7 cellular contexts compared by ENCODE assay signal in genomic region chr10:97759157-97759980, GRCh38. TPM values are rescaled to one million over a fixed set of nuclear protein-coding genes. Genes with fewer than 3 reads are reported as not detected.
DNase-seq lines count a peak whose midpoint lies in the region; ATAC-seq and TF ChIP-seq lines count a peak whose summit lies in the region.

No MANE protein-coding gene starts in this region.

- no peaks in the 10 kb centered on the region for H3K9me3 ChIP-seq in gastrocnemius medialis

- H3K27ac ChIP-seq in gastrocnemius medialis: no peak overlapping the region

- TF ChIP-seq CTCF in GM10248 (IDR thresholded peaks at IDR 0.05; ENCODE audit: control extremely low read depth, extremely low read depth, low read depth, missing control alignments) (peak; percentile 90), astrocyte of the cerebellum (IDR thresholded peaks at IDR 0.05; ENCODE audit: low read depth, low read length, missing control alignments) (peak; percentile 99), gastrocnemius medialis (IDR thresholded peaks at IDR 0.05 in 4 of 5, conservative IDR thresholded peaks at IDR 0.05 in 1 of 5) (peak; percentile 40 to 83 (median 76))

- H3K36me3 ChIP-seq in gastrocnemius medialis: peaks cover 0 to 49% of the 10 kb centered on the region in 2 donors

- CTCF ChIA-PET in GM10248 (lab: Yijun Ruan, JAX): interaction anchor here (0.8 to 3.8 kb wide), 11 partner anchors 8 to 76 kb away, joined by 3 to 11 read pairs (median 4); partner anchors contain the start of genes AVPI1 and ZFYVE27

- POLR2A ChIA-PET in GM10248 (lab: Yijun Ruan, JAX): no interaction called here

- peak; percentile 72 to 77 for ATAC-seq in gastrocnemius medialis
- ATAC-seq in GM18502 (IDR thresholded peaks at IDR 0.05; ENCODE audit: poor library complexity, unreplicated experiment): no peak

- no peaks in the 10 kb centered on the region for H3K27me3 ChIP-seq in gastrocnemius medialis

- TF ChIP-seq POLR2A in gastrocnemius medialis (IDR thresholded peaks at IDR 0.05): no peak

- H3K4me3 ChIP-seq in astrocyte of the cerebellum (ENCODE audit: low read depth, low read length) (no peak overlapping the region), gastrocnemius medialis (no peak overlapping the region)

- in situ Hi-C loops in astrocyte of the cerebellum (cut with HindIII; ENCODE audit: low sequenced_read_pairs) (no loop called here), gastrocnemius medialis (cut with MboI; ENCODE audit: low sequenced_read_pairs in 4 of 4) (loop anchor here in 1 of 4 donors (25.0 kb wide), 1 partner anchor 278 kb away; the partner anchor contains the start of gene CRTAC1)

- DNase-seq in GM10248 (ENCODE audit: extremely low spot score): peak; percentile 72
- DNase-seq in Kasumi-1 (lab: John Stamatoyannopoulos, UW): peak; percentile 35 to 65
- DNase-seq in SK-N-DZ (ENCODE audit: low spot score): peak; percentile 73
- peak; percentile 37 for DNase-seq in astrocyte of the cerebellum (ENCODE audit: low read depth)
- peak in 42 of 51 donors; percentile 5 to 76 (median 48) for DNase-seq in hypothalamus (lab: John Stamatoyannopoulos, UW)
- DNase-seq in gastrocnemius medialis: peak in 1 of 2 donors; percentile 32

- peaks cover 0 to 13% of the 10 kb centered on the region in 2 donors for H3K4me1 ChIP-seq in gastrocnemius medialis

- intact Hi-C loops in gastrocnemius medialis (cut with DNase I; ENCODE audit: low total_unique reads): loop anchor here (1.0 kb wide), 1 partner anchor 110 kb away; no protein-coding TSS in a partner anchor

RNA-seq across cellular contexts. Expression of gene SFRP5, which starts 12.4 kb away (rescaled TPM):
- polyA plus RNA-seq in SK-N-DZ (2014; cell fraction: cytosol; rRNA removed): 0.55 and 1.4 TPM in 2 replicates
- 0.33 and 0.44 TPM in 2 replicates for polyA plus RNA-seq in SK-N-DZ (2014; cell fraction: nucleus; rRNA removed)
- total RNA-seq in gastrocnemius medialis: 1 to 10 TPM in 1 of 4 donors, under 1 TPM in 2, not detected in 1; 0.25 to 2.2 (median 0.93) TPM

RNA-seq across cellular contexts. Expression of gene ZFYVE27, which starts 22.4 kb away (rescaled TPM):
- polyA plus RNA-seq in SK-N-DZ (2014; cell fraction: cytosol; rRNA removed): 61.0 and 63.6 TPM in 2 replicates
- polyA plus RNA-seq in SK-N-DZ (2014; cell fraction: nucleus; rRNA removed): 102 and 106 TPM in 2 replicates
- 10 to 100 TPM in 3 of 4 donors, 1 to 10 TPM in 1; 7.6 to 14.9 (median 11.6) TPM for total RNA-seq in gastrocnemius medialis

RNA-seq across cellular contexts. Expression of gene MARVELD1, which starts 45.8 kb away (rescaled TPM):
- polyA plus RNA-seq in SK-N-DZ (2014; cell fraction: cytosol; rRNA removed): 55.7 and 55.8 TPM in 2 replicates
- polyA plus RNA-seq in SK-N-DZ (2014; cell fraction: nucleus; rRNA removed): 24.1 and 40.1 TPM in 2 replicates
- total RNA-seq in gastrocnemius medialis: 1 to 10 TPM; 3.2 to 5.1 (median 3.9) TPM
